8 cellular contexts compared by ENCODE assay signal in the genomic region with DNA sequence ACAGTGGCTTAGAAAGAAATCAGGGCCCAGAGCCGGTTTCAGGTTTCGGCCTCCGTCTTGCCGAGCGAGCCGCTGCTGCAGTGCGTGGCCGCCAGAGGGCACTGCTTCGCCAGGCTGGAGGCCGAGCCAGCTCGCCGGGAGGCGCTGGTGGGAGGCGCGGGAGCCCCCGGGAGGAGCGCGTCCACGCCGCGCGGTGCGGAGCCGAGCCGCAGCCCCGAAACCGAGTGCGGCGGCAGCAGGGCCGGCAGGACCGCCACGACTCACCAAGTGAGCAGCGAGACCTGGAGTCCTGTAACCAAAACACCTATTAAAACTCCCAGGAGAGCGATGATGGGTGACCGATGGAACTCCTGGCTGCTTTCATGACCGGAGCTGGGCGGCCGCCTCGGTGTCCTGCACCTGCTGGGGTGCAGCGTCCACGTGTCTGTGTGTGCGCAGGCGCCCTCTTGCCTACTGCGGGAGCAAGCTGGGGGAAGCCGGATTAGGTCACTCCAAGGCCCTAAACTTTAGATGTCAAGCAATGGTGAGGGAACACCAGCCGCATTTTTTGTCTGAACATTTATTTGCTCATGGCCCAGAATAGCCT.
A peak's percentile ranks its signal among the peaks of the same experiment; 100 is the strongest.
DNase-seq lines count a peak whose midpoint lies in the region; TF ChIP-seq lines count a peak whose summit lies in the region.

No MANE protein-coding gene starts in this region.

- peaks cover 5 to 23% of the 10 kb centered on the region in 2 donors for H3K27me3 Mint-ChIP-seq in CD8-positive, alpha-beta memory T cell

- peak; percentile 51 to 78 (median 59) for DNase-seq in CD8-positive, alpha-beta memory T cell
- DNase-seq in GM20000 (ENCODE audit: low spot score) (peak; percentile 87), SHP77 treated with DMSO at 0.1 percent for 48 hours (lab: John Stamatoyannopoulos, UW) (peak; percentile 11), globus pallidus (ENCODE audit: low spot score) (peak; percentile 72), osteoblast (ENCODE audit: insufficient read length, low spot score, missing footprints) (peak; percentile 95), thyroid gland (peak; percentile 93)
- peak; percentile 75 for DNase-seq in activated naive CD4-positive, alpha-beta T cell treated with Interleukin-2 at 50 U/mL for 16 hours

- no peaks in the 10 kb centered on the region for H3K36me3 ChIP-seq in CD8-positive, alpha-beta memory T cell (ENCODE audit: insufficient read depth, low read length)
- H3K36me3 ChIP-seq in HUES64 (ENCODE audit: insufficient read depth, low read length) = no peaks in the 10 kb centered on the region
- H3K36me3 ChIP-seq in osteoblast (ENCODE audit: insufficient read depth, low read length) = no peaks in the 10 kb centered on the region
- H3K36me3 ChIP-seq in thyroid gland = no peaks in the 10 kb centered on the region

- peaks cover 13% of the 10 kb centered on the region for H3K4me1 ChIP-seq in CD8-positive, alpha-beta memory T cell (ENCODE audit: insufficient read depth, low read length)
- H3K4me1 ChIP-seq in HUES64 (ENCODE audit: insufficient read depth, low read length) (no peaks in the 10 kb centered on the region), osteoblast (ENCODE audit: insufficient read depth, low read length) (peaks cover 10% of the 10 kb centered on the region), thyroid gland (peaks cover 0 to 3% of the 10 kb centered on the region in 2 donors)

- CTCF ChIA-PET in CD8-positive, alpha-beta memory T cell (lab: Charles Lee) = interaction anchor here (0.9 to 2.1 kb wide), 15 partner anchors 8 to 872 kb away, joined by 3 to 11 read pairs (median 4); no protein-coding TSS in a partner anchor

- H4K20me1 ChIP-seq in osteoblast (ENCODE audit: insufficient read depth, low read length) = no peaks in the 10 kb centered on the region

- H3K27ac Mint-ChIP-seq in CD8-positive, alpha-beta memory T cell = no peak overlapping the region

- peak overlapping the region; percentile 80 for H2AFZ ChIP-seq in osteoblast (ENCODE audit: low read length)

- 8% methylated on average over 46 of the region's 46 CpGs for WGBS in HUES64
- WGBS in thyroid gland, 2 donors = 4 to 5% methylated on average over 32 to 40 of the region's 46 CpGs

- H3K4me3 Mint-ChIP-seq in CD8-positive, alpha-beta memory T cell = peak overlapping the region in 3 of 7 donors; percentile 16 to 45 (median 32)

- H3K36me3 Mint-ChIP-seq in CD8-positive, alpha-beta memory T cell = peaks cover 0 to 6% (median 0%) of the 10 kb centered on the region in 3 donors

- no peaks in the 10 kb centered on the region for H3K9me3 ChIP-seq in CD8-positive, alpha-beta memory T cell (ENCODE audit: low read length)
- H3K9me3 ChIP-seq in HUES64 (ENCODE audit: insufficient read depth, low read depth, low read length) (no peaks in the 10 kb centered on the region), osteoblast (ENCODE audit: low read depth, low read length) (no peaks in the 10 kb centered on the region), thyroid gland (no peaks in the 10 kb centered on the region)

- no peak for TF ChIP-seq POLR2A in thyroid gland (IDR thresholded peaks at IDR 0.05)

- POLR2A ChIA-PET in CD8-positive, alpha-beta memory T cell (lab: Charles Lee) = no interaction called here

- peak overlapping the region; percentile 41 for H3K4me3 ChIP-seq in CD8-positive, alpha-beta memory T cell (ENCODE audit: low read length)
- H3K4me3 ChIP-seq in HUES64 (ENCODE audit: low read length) (peak overlapping the region; percentile 56), osteoblast (ENCODE audit: insufficient read depth, low read length) (peak overlapping the region; percentile 73), thyroid gland (replicated peaks in 1 of 3) (peak overlapping the region in 1 of 3 donors; percentile 15)

- H3K4me1 Mint-ChIP-seq in CD8-positive, alpha-beta memory T cell = peaks cover 11 to 19% (median 14%) of the 10 kb centered on the region in 3 donors

- peak; percentile 99 for TF ChIP-seq CTCF in GM20000 (IDR thresholded peaks at IDR 0.05; ENCODE audit: extremely low read depth, missing control alignments)
- peak; percentile 94 for TF ChIP-seq CTCF in osteoblast (IDR thresholded peaks at IDR 0.05; ENCODE audit: extremely low read depth, low read depth, low read length)
- TF ChIP-seq CTCF in thyroid gland (IDR thresholded peaks at IDR 0.05) = peak; percentile 61 to 100 (median 94)

- no peak overlapping the region for H3K27ac ChIP-seq in CD8-positive, alpha-beta memory T cell (ENCODE audit: low read depth, low read length)
- no peak overlapping the region for H3K27ac ChIP-seq in HUES64 (ENCODE audit: low read depth, low read length)
- H3K27ac ChIP-seq in osteoblast (ENCODE audit: low read depth, low read length) = no peak overlapping the region
- peak overlapping the region; percentile 24 to 43 (median 37) for H3K27ac ChIP-seq in thyroid gland

- peaks cover 0 to 3% (median 0%) of the 10 kb centered on the region in 5 donors for H3K9me3 Mint-ChIP-seq in CD8-positive, alpha-beta memory T cell

- no peaks in the 10 kb centered on the region for H3K27me3 ChIP-seq in CD8-positive, alpha-beta memory T cell (ENCODE audit: insufficient read depth, low read length, poor library complexity, severe bottlenecking)
- H3K27me3 ChIP-seq in HUES64 (ENCODE audit: insufficient read depth, low read length) (peaks cover 8% of the 10 kb centered on the region), osteoblast (ENCODE audit: insufficient read depth, low read length) (no peaks in the 10 kb centered on the region), thyroid gland (no peaks in the 10 kb centered on the region)

- H3K9ac ChIP-seq in HUES64 (ENCODE audit: low read depth, low read length) = peak overlapping the region; percentile 56

- intact Hi-C loops in thyroid gland (cut with DNase I) = no loop called here

- no peaks in the 10 kb centered on the region for H3K79me2 ChIP-seq in osteoblast (ENCODE audit: insufficient read depth, low read length)

- H3K4me2 ChIP-seq in osteoblast (ENCODE audit: insufficient read depth, low read length) = peak overlapping the region; percentile 87

Comparison
In these comparisons a context has a peak if more than half of its experiments do, and no peak if none do; other contexts are left out.
1. DNase-seq: peak in every context shown above with its lines; median percentile 95 in osteoblast; 93 in thyroid gland; 87 in GM20000; 75 in activated naive CD4-positive, alpha-beta T cell treated with Interleukin-2 at 50 U/mL for 16 hours; 72 in globus pallidus; 59 in CD8-positive, alpha-beta memory T cell; 11 in SHP77 treated with DMSO at 0.1 percent for 48 hours.
2. H3K27ac ChIP-seq: peak in thyroid gland (3 of 3); none in CD8-positive, alpha-beta memory T cell (single experiment), HUES64 (single experiment) and osteoblast (single experiment).
3. Peak in every context shown above with its lines, with median percentiles within 50 percentile points of each other: CTCF ChIP-seq.